ENCODE assay signal across 11 cellular contexts in the genomic region with DNA sequence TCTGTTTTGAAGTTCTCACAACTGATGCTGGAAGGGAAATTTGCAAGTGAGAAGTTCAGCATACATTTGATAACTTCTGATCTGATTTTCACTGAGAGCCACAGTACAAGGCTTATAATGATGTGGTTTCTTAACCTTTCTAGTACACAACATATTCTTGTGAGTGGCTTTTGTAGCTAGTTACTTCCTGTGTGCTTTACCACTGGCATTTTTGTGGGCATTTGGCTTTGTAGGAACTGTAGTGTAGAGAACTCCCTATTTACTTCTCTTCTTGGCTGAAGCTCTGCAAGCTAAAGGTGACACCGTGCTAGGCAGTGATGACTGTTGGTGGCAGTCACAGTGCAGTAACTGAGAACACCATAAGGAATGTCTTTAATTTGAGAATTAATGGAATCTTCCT. TPM values are rescaled to one million over a fixed set of nuclear protein-coding genes. Genes with fewer than 3 reads are reported as not detected.
A peak's percentile ranks its signal among the peaks of the same experiment; 100 is the strongest.
DNase-seq lines count a peak whose midpoint lies in the region; ATAC-seq and TF ChIP-seq lines count a peak whose summit lies in the region.
"Had no signal": no experiment of that assay in that cellular context is flagged by ENCODE, and none has a peak within 500 bp of the region (broad histone marks: within the 10 kb centered on the region; RNA-seq: fewer than 3 reads in every experiment).

No MANE protein-coding gene starts in this region.

- intact Hi-C loops in activated T-helper 1 cell treated with anti-CD3 and anti-CD28 coated beads, Interleukin-12 subunit alpha, Interleukin-12 subunit beta, Interleukin-2, Interleukin-4 antibody, amounts not matched to agents 30 ng/mL and 10 ng/mL and 1 ng/mL, durations not matched to agents 14 hours and 24 hours and 36 hours (cut with micrococcal nuclease), result loop anchor here (1.0 kb wide), 1 partner anchor 15 kb away; a partner anchor contains a TSS

- peaks cover 33% of the 10 kb centered on the region for H3K4me1 Mint-ChIP-seq in activated naive CD8-positive, alpha-beta T cell treated with anti-CD3 and anti-CD28 coated beads, Interleukin-2, amount 10 ng/mL, durations not matched to agents 7 days and 5 days
- peaks cover 45% of the 10 kb centered on the region for H3K4me1 Mint-ChIP-seq in activated T-helper 1 cell treated with anti-CD3 and anti-CD28 coated beads, Interleukin-12 subunit alpha, Interleukin-12 subunit beta, Interleukin-2, Interleukin-4 antibody, amounts not matched to agents 30 ng/mL and 10 ng/mL and 1 ng/mL, durations not matched to agents 14 hours and 24 hours and 36 hours (ENCODE audit: low read depth)

- no peak overlapping the region for H3K27ac ChIP-seq in brain microvascular endothelial cell

- H3K27ac Mint-ChIP-seq in activated naive CD8-positive, alpha-beta T cell treated with anti-CD3 and anti-CD28 coated beads, Interleukin-2, amount 10 ng/mL, durations not matched to agents 7 days and 5 days, result peak overlapping the region; percentile 67
- no peak overlapping the region for H3K27ac Mint-ChIP-seq in activated T-helper 1 cell treated with anti-CD3 and anti-CD28 coated beads, Interleukin-12 subunit alpha, Interleukin-12 subunit beta, Interleukin-2, Interleukin-4 antibody, amounts not matched to agents 30 ng/mL and 10 ng/mL and 1 ng/mL, durations not matched to agents 14 hours and 24 hours and 36 hours
- H3K27ac Mint-ChIP-seq: endodermal cell had no signal

- H3K27me3 ChIP-seq in brain microvascular endothelial cell (replicated peaks), result no peaks in the 10 kb centered on the region

- H3K27me3 Mint-ChIP-seq in activated naive CD8-positive, alpha-beta T cell treated with anti-CD3 and anti-CD28 coated beads, Interleukin-2, amount 10 ng/mL, durations not matched to agents 7 days and 5 days, result no peaks in the 10 kb centered on the region
- H3K27me3 Mint-ChIP-seq in activated T-helper 1 cell treated with anti-CD3 and anti-CD28 coated beads, Interleukin-12 subunit alpha, Interleukin-12 subunit beta, Interleukin-2, Interleukin-4 antibody, amounts not matched to agents 30 ng/mL and 10 ng/mL and 1 ng/mL, durations not matched to agents 14 hours and 24 hours and 36 hours (ENCODE audit: insufficient read depth), result no peaks in the 10 kb centered on the region
- H3K27me3 Mint-ChIP-seq: IgD-negative memory B cell had no signal

- H3K9me3 Mint-ChIP-seq in activated naive CD8-positive, alpha-beta T cell treated with anti-CD3 and anti-CD28 coated beads, Interleukin-2, amount 10 ng/mL, durations not matched to agents 7 days and 5 days, result no peaks in the 10 kb centered on the region
- H3K9me3 Mint-ChIP-seq in activated T-helper 1 cell treated with anti-CD3 and anti-CD28 coated beads, Interleukin-12 subunit alpha, Interleukin-12 subunit beta, Interleukin-2, Interleukin-4 antibody, amounts not matched to agents 30 ng/mL and 10 ng/mL and 1 ng/mL, durations not matched to agents 14 hours and 24 hours and 36 hours, result no peaks in the 10 kb centered on the region
- H3K9me3 Mint-ChIP-seq: endodermal cell, IgD-negative memory B cell had no signal

- no peak for TF ChIP-seq CTCF in brain microvascular endothelial cell (IDR thresholded peaks at IDR 0.05; ENCODE audit: low read depth, low read length, missing control alignments)

- no peaks in the 10 kb centered on the region for H3K36me3 ChIP-seq in brain microvascular endothelial cell (replicated peaks)
- H3K36me3 ChIP-seq: HAP-1 had no signal

- in situ Hi-C loops in brain microvascular endothelial cell (cut with HindIII; ENCODE audit: low pct_ligation_motif_present, low sequenced_read_pairs), result no loop called here

- no peak overlapping the region for H3K4me3 ChIP-seq in brain microvascular endothelial cell (ENCODE audit: low read depth, low read length)
- H3K4me3 ChIP-seq: HAP-1 had no signal

- peaks cover 10% of the 10 kb centered on the region for H3K36me3 Mint-ChIP-seq in activated naive CD8-positive, alpha-beta T cell treated with anti-CD3 and anti-CD28 coated beads, Interleukin-2, amount 10 ng/mL, durations not matched to agents 7 days and 5 days
- H3K36me3 Mint-ChIP-seq in activated T-helper 1 cell treated with anti-CD3 and anti-CD28 coated beads, Interleukin-12 subunit alpha, Interleukin-12 subunit beta, Interleukin-2, Interleukin-4 antibody, amounts not matched to agents 30 ng/mL and 10 ng/mL and 1 ng/mL, durations not matched to agents 14 hours and 24 hours and 36 hours (ENCODE audit: low read depth), result no peaks in the 10 kb centered on the region

- peak; percentile 52 for ATAC-seq in HG03108 (IDR thresholded peaks at IDR 0.05; ENCODE audit: unreplicated experiment)
- peak; percentile 85 for ATAC-seq in activated naive CD8-positive, alpha-beta T cell treated with anti-CD3 and anti-CD28 coated beads, Interleukin-2, amount 10 ng/mL, durations not matched to agents 7 days and 5 days (ENCODE audit: low read depth)

- no peak overlapping the region for H3K4me3 Mint-ChIP-seq in activated naive CD8-positive, alpha-beta T cell treated with anti-CD3 and anti-CD28 coated beads, Interleukin-2, amount 10 ng/mL, durations not matched to agents 7 days and 5 days
- H3K4me3 Mint-ChIP-seq in activated T-helper 1 cell treated with anti-CD3 and anti-CD28 coated beads, Interleukin-12 subunit alpha, Interleukin-12 subunit beta, Interleukin-2, Interleukin-4 antibody, amounts not matched to agents 30 ng/mL and 10 ng/mL and 1 ng/mL, durations not matched to agents 14 hours and 24 hours and 36 hours, result no peak overlapping the region
- H3K4me3 Mint-ChIP-seq: endodermal cell had no signal

- DNase-seq in DMS53 (lab: John Stamatoyannopoulos, UW) (peak; percentile 21), DMS53 treated with DMSO at 0.1 percent for 48 hours (lab: John Stamatoyannopoulos, UW; ENCODE audit: unreplicated experiment) (no peak), pons (ENCODE audit: low spot score) (peak; percentile 47), NCI-H345 treated with DMSO at 0.1 percent for 48 hours (lab: John Stamatoyannopoulos, UW; ENCODE audit: unreplicated experiment) (no peak), brain microvascular endothelial cell (no peak)
- DNase-seq in activated naive CD8-positive, alpha-beta T cell treated with anti-CD3 and anti-CD28 coated beads, Interleukin-2, amount 10 ng/mL, durations not matched to agents 7 days and 5 days, result no peak
- no peak for DNase-seq in activated T-helper 1 cell treated with anti-CD3 and anti-CD28 coated beads, Interleukin-12 subunit alpha, Interleukin-12 subunit beta, Interleukin-2, Interleukin-4 antibody, amounts not matched to agents 30 ng/mL and 10 ng/mL and 1 ng/mL, durations not matched to agents 14 hours and 24 hours and 36 hours (ENCODE audit: low spot score)
- DNase-seq: endodermal cell had no signal

- POLR2A ChIA-PET in activated naive CD8-positive, alpha-beta T cell treated with anti-CD3 and anti-CD28 coated beads, Interleukin-2, amount 10 ng/mL, durations not matched to agents 7 days and 5 days (lab: Charles Lee), result interaction anchor here (2.7 kb wide), 1 partner anchor 14 kb away, joined by 23 read pairs; a partner anchor contains a TSS

RNA-seq across cellular contexts. Expression of a gene that starts 14.9 kb away (rescaled TPM):
- total RNA-seq in activated naive CD8-positive, alpha-beta T cell treated with anti-CD3 and anti-CD28 coated beads, Interleukin-2, amount 10 ng/mL, durations not matched to agents 7 days and 5 days, result 10 to 100 TPM; 43.7 to 46.0 TPM
- 52.0 and 54.8 TPM in 2 replicates for total RNA-seq in activated T-helper 1 cell treated with anti-CD3 and anti-CD28 coated beads, Interleukin-12 subunit alpha, Interleukin-12 subunit beta, Interleukin-2, Interleukin-4 antibody, amounts not matched to agents 30 ng/mL and 10 ng/mL and 1 ng/mL, durations not matched to agents 14 hours and 24 hours and 36 hours

Comparison
In these comparisons a context has a peak if more than half of its experiments do, and no peak if none do; other contexts are left out.
1. DNase-seq: peak in DMS53 (single experiment) and pons (single experiment); none in DMS53 treated with DMSO at 0.1 percent for 48 hours (single experiment), activated naive CD8-positive, alpha-beta T cell treated with anti-CD3 and anti-CD28 coated beads, Interleukin-2, amount 10 ng/mL, durations not matched to agents 7 days and 5 days (single experiment), NCI-H345 treated with DMSO at 0.1 percent for 48 hours (single experiment), activated T-helper 1 cell treated with anti-CD3 and anti-CD28 coated beads, Interleukin-12 subunit alpha, Interleukin-12 subunit beta, Interleukin-2, Interleukin-4 antibody, amounts not matched to agents 30 ng/mL and 10 ng/mL and 1 ng/mL, durations not matched to agents 14 hours and 24 hours and 36 hours (single experiment) and brain microvascular endothelial cell (single experiment).